25 cellular contexts compared by ENCODE assay signal in genomic region chr16:68685685-68686478, GRCh38. TPM values are rescaled to one million over a fixed set of nuclear protein-coding genes. Genes with fewer than 3 reads are reported as not detected.
"Had no signal": no experiment of that assay in that cellular context is flagged by ENCODE, and none has a peak within 500 bp of the region (broad histone marks: within the 10 kb centered on the region; RNA-seq: fewer than 3 reads in every experiment).

No MANE protein-coding gene starts in this region.

- ATAC-seq: gastroesophageal sphincter; left cardiac atrium; lower lobe of right lung; natural killer cell treated with Interleukin-12 subunit alpha and Interleukin-12 subunit beta and Interleukin-15 and Interleukin-18, amount 100 ng/mL, for 72 hours; pancreas; psoas muscle had no signal

- H3K9me3 ChIP-seq: gastroesophageal sphincter, left ventricle myocardium inferior, lower lobe of right lung, pancreas, psoas muscle, sigmoid colon, stomach, thoracic aorta, transverse colon had no signal

- H3K27ac ChIP-seq: gastroesophageal sphincter, left ventricle myocardium inferior, lower lobe of right lung, neural progenitor cell, pancreas, psoas muscle, sigmoid colon, skin epidermis, stomach, thoracic aorta, transverse colon had no signal

- FAIRE-seq: endothelial cell of umbilical vein, pancreas had no signal

- H3K4me2 ChIP-seq: neural progenitor cell had no signal

- H3K4me1 ChIP-seq: gastroesophageal sphincter, left ventricle myocardium inferior, lower lobe of right lung, neural progenitor cell, pancreas, psoas muscle, sigmoid colon, stomach, transverse colon had no signal

- H3K4me3 ChIP-seq: gastroesophageal sphincter, left ventricle myocardium inferior, lower lobe of right lung, neural progenitor cell, pancreas, psoas muscle, sigmoid colon, skin epidermis, stomach, thoracic aorta, transverse colon had no signal

- H3K36me3 ChIP-seq: gastroesophageal sphincter, left ventricle myocardium inferior, lower lobe of right lung, neural progenitor cell, pancreas, sigmoid colon, stomach, thoracic aorta, transverse colon had no signal

- DNase-seq: endodermal cell; glutamatergic neuron; islet precursor cell; left cardiac atrium; left ventricle myocardium inferior; lower lobe of right lung; mesenchymal stem cell; midbrain; nucleus accumbens; pancreas; psoas muscle; retina; sigmoid colon; stimulated activated CD4-positive, alpha-beta T cell treated with anti-CD3 and anti-CD28 coated beads, Interleukin-12 subunit alpha, Interleukin-12 subunit beta, amount 100 ng/mL, for 4 hours; stimulated activated naive CD4-positive, alpha-beta T cell; stomach; substantia nigra; transverse colon had no signal

- H3K9ac ChIP-seq: neural progenitor cell had no signal

- H3K27me3 ChIP-seq: gastroesophageal sphincter, neural progenitor cell, pancreas, sigmoid colon, stomach, transverse colon had no signal

- H2AFZ ChIP-seq: neural progenitor cell had no signal

RNA-seq across cellular contexts. Expression of gene CDH3, which starts 40.8 kb away (rescaled TPM):
- total RNA-seq: endothelial cell of umbilical vein, fibroblast of lung, psoas muscle, thoracic aorta had no signal

RNA-seq across cellular contexts. Expression of gene CDH1, which starts 51.2 kb away (rescaled TPM):
- total RNA-seq: fibroblast of lung had no signal
